In genomic region chr10:47485943-47486342, GRCh38 we compare ENCODE assay signal across 19 cellular contexts. TPM values are rescaled to one million over a fixed set of nuclear protein-coding genes. Genes with fewer than 3 reads are reported as not detected.
DNase-seq lines count a peak whose midpoint lies in the region; FAIRE-seq and TF ChIP-seq lines count a peak whose summit lies in the region.
"Not testable (repeated sequence)": the region's sequence is repeated elsewhere in the genome, so short reads cannot be mapped to it uniquely, and the experiment has no call there.
"Had no signal": no experiment of that assay in that cellular context is flagged by ENCODE, and none has a peak within 500 bp of the region (broad histone marks: within the 10 kb centered on the region; RNA-seq: fewer than 3 reads in every experiment).

No MANE protein-coding gene starts in this region.

- DNase-seq in BJ (ENCODE audit: low read depth) (peak; percentile 6), HFFc6 (peak; percentile 63), MV-4-11 (lab: John Stamatoyannopoulos, UW) (peak; percentile 53), bronchial epithelial cell (ENCODE audit: low read depth) (peak; percentile 64), fibroblast of pulmonary artery (ENCODE audit: low read depth) (peak; percentile 36), non-pigmented ciliary epithelial cell (ENCODE audit: low read depth) (peak; percentile 38)
- DNase-seq in SK-N-SH; activated T-helper 2 cell treated with anti-CD3 and anti-CD28 coated beads, Interferon-gamma antibody, Interleukin-2, Interleukin-4, amounts not matched to agents 10 μg/mL and 5 μg/mL and 100 μg/mL, durations not matched to agents 14 hours and 24 hours and 36 hours (ENCODE audit: low spot score): not testable (repeated sequence)

- WGBS in SK-N-SH (ENCODE audit: low lambda C conversion rate): 27% methylated on average over 4 of the region's 4 CpGs

- not testable (repeated sequence) for H3K4me1 Mint-ChIP-seq in HFFc6 (ENCODE audit: low read depth); activated T-helper 2 cell treated with anti-CD3 and anti-CD28 coated beads, Interferon-gamma antibody, Interleukin-2, Interleukin-4, amounts not matched to agents 10 μg/mL and 5 μg/mL and 100 μg/mL, durations not matched to agents 14 hours and 24 hours and 36 hours (ENCODE audit: low read depth)

- not testable (repeated sequence) for H4K20me1 ChIP-seq in SK-N-SH (ENCODE audit: insufficient read depth)

- H3K4me3 Mint-ChIP-seq in HFFc6; activated T-helper 2 cell treated with anti-CD3 and anti-CD28 coated beads, Interferon-gamma antibody, Interleukin-2, Interleukin-4, amounts not matched to agents 10 μg/mL and 5 μg/mL and 100 μg/mL, durations not matched to agents 14 hours and 24 hours and 36 hours (ENCODE audit: low read depth): not testable (repeated sequence)

- TF ChIP-seq EP300 in SK-N-SH (IDR thresholded peaks at IDR 0.05; ENCODE audit: borderline replicate concordance in 1 of 2, low read depth in 1 of 2, low read length in 1 of 2): peak in 1 of 2 experiments; percentile 25; a peak in 1 of 4 replicates

- H3K79me2 ChIP-seq in SK-N-SH (ENCODE audit: insufficient read depth): not testable (repeated sequence)

- POLR2A ChIA-PET in BJ (lab: Charles Lee); SK-N-SH (lab: Yijun Ruan, JAX): not testable (repeated sequence)

- H3K36me3 ChIP-seq in BJ (ENCODE audit: control insufficient read depth, insufficient read depth, low read length); SK-N-SH (replicated peaks in 1 of 2; ENCODE audit: control insufficient read depth in 1 of 2, insufficient read depth in 2 of 2, low read length in 1 of 2); bronchial epithelial cell (ENCODE audit: control insufficient read depth, insufficient read depth, low read length): not testable (repeated sequence)

- H3K4me1 ChIP-seq in SK-N-SH (ENCODE audit: control insufficient read depth in 1 of 2, insufficient read depth in 2 of 2, low read depth in 1 of 2, low read length in 1 of 2): not testable (repeated sequence)

- H3K4me3 ChIP-seq in BJ (ENCODE audit: low read depth, low read length); SK-N-SH (ENCODE audit: low read depth in 2 of 2, low read length in 1 of 2); bronchial epithelial cell (ENCODE audit: low read depth, low read length); fibroblast of pulmonary artery (replicated peaks; ENCODE audit: low read depth, low read length): not testable (repeated sequence)

- FAIRE-seq in bronchial epithelial cell (lab: Jason Lieb, UNC): not testable (repeated sequence)

- peak overlapping the region in 1 of 2 experiments; percentile 54; a peak in 2 of 4 replicates for H3K27ac ChIP-seq in SK-N-SH (ENCODE audit: low read depth in 2 of 2, low read length in 1 of 2)

- TF ChIP-seq RAD21 in SK-N-SH (IDR thresholded peaks at IDR 0.05; ENCODE audit: low read length): not testable (repeated sequence)

- CTCF ChIA-PET in BJ (lab: Yijun Ruan, JAX); SK-N-SH (lab: Yijun Ruan, JAX): not testable (repeated sequence)

- not testable (repeated sequence) for H3K27me3 Mint-ChIP-seq in HFFc6 (ENCODE audit: insufficient read depth); activated T-helper 2 cell treated with anti-CD3 and anti-CD28 coated beads, Interferon-gamma antibody, Interleukin-2, Interleukin-4, amounts not matched to agents 10 μg/mL and 5 μg/mL and 100 μg/mL, durations not matched to agents 14 hours and 24 hours and 36 hours (ENCODE audit: low read depth)

- H3K27me3 ChIP-seq in BJ (ENCODE audit: control insufficient read depth, insufficient read depth, low read length); SK-N-SH (ENCODE audit: insufficient read depth); bronchial epithelial cell (ENCODE audit: control insufficient read depth, insufficient read depth, low read length): not testable (repeated sequence)

- not testable (repeated sequence) for H3K9me3 Mint-ChIP-seq in HFFc6; activated T-helper 2 cell treated with anti-CD3 and anti-CD28 coated beads, Interferon-gamma antibody, Interleukin-2, Interleukin-4, amounts not matched to agents 10 μg/mL and 5 μg/mL and 100 μg/mL, durations not matched to agents 14 hours and 24 hours and 36 hours

- not testable (repeated sequence) for H3K36me3 Mint-ChIP-seq in HFFc6 (ENCODE audit: low read depth); activated T-helper 2 cell treated with anti-CD3 and anti-CD28 coated beads, Interferon-gamma antibody, Interleukin-2, Interleukin-4, amounts not matched to agents 10 μg/mL and 5 μg/mL and 100 μg/mL, durations not matched to agents 14 hours and 24 hours and 36 hours (ENCODE audit: low read depth)

- H3K9me2 ChIP-seq in SK-N-SH: not testable (repeated sequence)

- H3K4me2 ChIP-seq in SK-N-SH: not testable (repeated sequence)

- H3K27ac Mint-ChIP-seq in HFFc6: peak overlapping the region; percentile 71
- H3K27ac Mint-ChIP-seq in activated T-helper 2 cell treated with anti-CD3 and anti-CD28 coated beads, Interferon-gamma antibody, Interleukin-2, Interleukin-4, amounts not matched to agents 10 μg/mL and 5 μg/mL and 100 μg/mL, durations not matched to agents 14 hours and 24 hours and 36 hours: peak overlapping the region; percentile 78

- H3K9me3 ChIP-seq in SK-N-SH: not testable (repeated sequence)

- H3K9ac ChIP-seq in SK-N-SH: not testable (repeated sequence)

- not testable (repeated sequence) for H2AFZ ChIP-seq in SK-N-SH (ENCODE audit: low read depth)

- intact Hi-C loops in activated T-helper 2 cell treated with anti-CD3 and anti-CD28 coated beads, Interferon-gamma antibody, Interleukin-2, Interleukin-4, amounts not matched to agents 10 μg/mL and 5 μg/mL and 100 μg/mL, durations not matched to agents 14 hours and 24 hours and 36 hours (cut with micrococcal nuclease): not testable (repeated sequence)

- not testable (repeated sequence) for H3F3A ChIP-seq in SK-N-SH (replicated peaks; ENCODE audit: insufficient read depth)

- TF ChIP-seq CTCF in BJ (IDR thresholded peaks at IDR 0.05; ENCODE audit: insufficient read depth, low read depth, low read length); HFFc6 (IDR thresholded peaks at IDR 0.05); SK-N-SH (IDR thresholded peaks at IDR 0.05); bronchial epithelial cell (IDR thresholded peaks at IDR 0.05; ENCODE audit: insufficient read depth, low read length, severe bottlenecking); fibroblast of pulmonary artery (IDR thresholded peaks at IDR 0.05; ENCODE audit: low read length, missing control alignments): not testable (repeated sequence)

TF ChIP-seq in SK-N-SH, 30 proteins besides CTCF, POLR2A, EP300 and RAD21:
- peak; percentile 18; the same call in 1 of the 2 replicates for TF ChIP-seq TCF12 (IDR thresholded peaks at IDR 0.05)
- peak; percentile 34; the same call in 1 of the 2 replicates for TF ChIP-seq JUND (IDR thresholded peaks at IDR 0.05)
- TF ChIP-seq FOSL2 (IDR thresholded peaks at IDR 0.05; ENCODE audit: borderline replicate concordance, low read depth): peak; percentile 31; the same call in 1 of the 2 replicates

RNA-seq across cellular contexts. Expression of gene ANXA8, which starts 2.0 kb away (rescaled TPM):
- polyA plus RNA-seq in BJ (2011; rRNA removed): 0.27 and 0.42 TPM in 2 replicates
- 0.28 TPM in 1 of 2 replicates, not detected in the other for polyA minus RNA-seq in BJ (2011; rRNA and poly(A)+ RNA removed)
- 1 to 10 TPM in 1 of 6 experiments, under 1 TPM in 4, not detected in 1; 0.45 to 1.1 (median 0.53) TPM for total RNA-seq in HFFc6 (2021; fragmentation: NEBNext Ultra II Directional; extraction: Animal tissue kit (Norgen Biotek cat#: 25700))
- 0.15 and 0.41 TPM in 2 replicates for polyA plus RNA-seq in SK-N-SH (2012; rRNA removed)
- polyA plus RNA-seq in SK-N-SH (2012; cell fraction: cytosol; rRNA removed): 0.22 and 0.28 TPM in 2 replicates
- 0.69 and 1.1 TPM in 2 replicates for polyA plus RNA-seq in SK-N-SH (2012; cell fraction: nucleus; rRNA removed)
- 7.0 and 7.5 TPM in 2 replicates for total RNA-seq in activated T-helper 2 cell treated with anti-CD3 and anti-CD28 coated beads, Interferon-gamma antibody, Interleukin-2, Interleukin-4, amounts not matched to agents 10 μg/mL and 5 μg/mL and 100 μg/mL, durations not matched to agents 14 hours and 24 hours and 36 hours
- total RNA-seq in bronchial epithelial cell: 79.4 and 176 TPM in 2 replicates
- total RNA-seq: activated naive CD8-positive, alpha-beta T cell treated with anti-CD3 and anti-CD28 coated beads for 36 hours; body of pancreas had no signal
- polyA plus RNA-seq: naive thymus-derived CD4-positive, alpha-beta T cell had no signal

RNA-seq across cellular contexts. Expression of gene FAM25G, which starts 5.6 kb away (rescaled TPM):
- not detected in 2 replicates for polyA plus RNA-seq in BJ (2011; rRNA removed)
- not detected in 2 replicates for polyA minus RNA-seq in BJ (2011; rRNA and poly(A)+ RNA removed)
- not detected for total RNA-seq in HFFc6 (2021; fragmentation: NEBNext Ultra II Directional; extraction: Animal tissue kit (Norgen Biotek cat#: 25700))
- not detected in 2 replicates for polyA plus RNA-seq in SK-N-SH (2012; rRNA removed)
- polyA plus RNA-seq in SK-N-SH (2012; cell fraction: cytosol; rRNA removed): not detected in 2 replicates
- not detected in 2 replicates for polyA plus RNA-seq in SK-N-SH (2012; cell fraction: nucleus; rRNA removed)
- total RNA-seq in activated T-helper 2 cell treated with anti-CD3 and anti-CD28 coated beads, Interferon-gamma antibody, Interleukin-2, Interleukin-4, amounts not matched to agents 10 μg/mL and 5 μg/mL and 100 μg/mL, durations not matched to agents 14 hours and 24 hours and 36 hours: not detected in 2 replicates
- 1.4 TPM in 1 of 2 replicates, not detected in the other for total RNA-seq in bronchial epithelial cell
- total RNA-seq: activated CD4-positive, alpha-beta memory T cell treated with anti-CD3 and anti-CD28 coated beads, Interleukin-2, amount 10 ng/mL, durations not matched to agents 7 days and 5 days; activated naive CD8-positive, alpha-beta T cell treated with anti-CD3 and anti-CD28 coated beads for 36 hours; body of pancreas; Calu3; chondrocyte; left ventricle myocardium superior; naive thymus-derived CD4-positive, alpha-beta T cell; prostate gland; sigmoid colon; ureter had no signal
- polyA plus RNA-seq: CD14-positive monocyte; naive thymus-derived CD4-positive, alpha-beta T cell had no signal

RNA-seq across cellular contexts. Expression of gene AGAP9, which starts 37.5 kb away (rescaled TPM):
- polyA plus RNA-seq in BJ (2011; rRNA removed) (3.7 and 3.8 TPM in 2 replicates), SK-N-SH (2012; rRNA removed) (9.1 and 9.9 TPM in 2 replicates)
- polyA minus RNA-seq in BJ (2011; rRNA and poly(A)+ RNA removed): 1.3 and 2.8 TPM in 2 replicates
- 1 to 10 TPM; 2.2 to 3.3 (median 3.0) TPM for total RNA-seq in HFFc6 (2021; fragmentation: NEBNext Ultra II Directional; extraction: Animal tissue kit (Norgen Biotek cat#: 25700))
- 1.9 and 2.7 TPM in 2 replicates for polyA plus RNA-seq in SK-N-SH (2012; cell fraction: cytosol; rRNA removed)
- 84.7 and 92.0 TPM in 2 replicates for polyA plus RNA-seq in SK-N-SH (2012; cell fraction: nucleus; rRNA removed)
- total RNA-seq in activated T-helper 2 cell treated with anti-CD3 and anti-CD28 coated beads, Interferon-gamma antibody, Interleukin-2, Interleukin-4, amounts not matched to agents 10 μg/mL and 5 μg/mL and 100 μg/mL, durations not matched to agents 14 hours and 24 hours and 36 hours: 32.1 and 33.9 TPM in 2 replicates
- 2.3 and 3.7 TPM in 2 replicates for total RNA-seq in bronchial epithelial cell
